ENCODE assay signal across 24 cellular contexts in genomic region chrX:40622741-40623536, GRCh38. TPM values are rescaled to one million over a fixed set of nuclear protein-coding genes. Genes with fewer than 3 reads are reported as not detected.
DNase-seq lines count a peak whose midpoint lies in the region; ATAC-seq, FAIRE-seq and TF ChIP-seq lines count a peak whose summit lies in the region.
"Had no signal": no experiment of that assay in that cellular context is flagged by ENCODE, and none has a peak within 500 bp of the region (broad histone marks: within the 10 kb centered on the region; RNA-seq: fewer than 3 reads in every experiment).

MPC1L (plus strand) TSS chrX:40623428; CDS start chrX:40623566, 138 bp downstream.

- no peak within 1 kb of the TSS for H2BK12ac ChIP-seq in trophoblast cell (ENCODE audit: low read length)

- no peak within 1 kb of the TSS for H4K12ac ChIP-seq in trophoblast cell (ENCODE audit: low read depth, low read length)

- in situ Hi-C loops in IMR-90 (cut with MboI; ENCODE audit: low sequenced_read_pairs) = no loop called here
- in situ Hi-C loops in K562 (cut with MboI) = no loop called here

- H3K4me1 ChIP-seq in IMR-90 (ENCODE audit: control insufficient read depth, insufficient read depth, low read length) = no peaks in the 10 kb centered on the region
- H3K4me1 ChIP-seq in K562 (replicated peaks in 1 of 2; ENCODE audit: control insufficient read depth in 2 of 2, insufficient read depth in 2 of 2, low read length in 2 of 2) = no peaks in the 10 kb centered on the region
- H3K4me1 ChIP-seq in trophoblast cell (ENCODE audit: control insufficient read depth in 1 of 2, insufficient read depth in 2 of 2, low read length in 2 of 2) = no peaks in the 10 kb centered on the region
- H3K4me1 ChIP-seq: SJSA1 had no signal

- H3K36me3 ChIP-seq in IMR-90 (ENCODE audit: control insufficient read depth, insufficient read depth, low read length) = peaks cover 3% of the 10 kb centered on the region; the same call in 1 of the 2 replicates
- H3K36me3 ChIP-seq in K562 (ENCODE audit: control insufficient read depth, insufficient read depth, low read length) = peaks cover 6% of the 10 kb centered on the region; the same call in 1 of the 3 replicates
- peaks cover 0 to 2% of the 10 kb centered on the region in 2 experiments for H3K36me3 ChIP-seq in trophoblast cell (ENCODE audit: control insufficient read depth in 1 of 2, insufficient read depth in 2 of 2, low read length in 2 of 2)
- H3K36me3 ChIP-seq: SJSA1 had no signal

- H4K20me1 ChIP-seq in IMR-90 (ENCODE audit: insufficient read depth, low read length) (no peaks in the 10 kb centered on the region), K562 (replicated peaks; ENCODE audit: control insufficient read depth, insufficient read depth, low read length) (no peaks in the 10 kb centered on the region)

- H4K8ac ChIP-seq in IMR-90 (ENCODE audit: low read depth in 2 of 2, low read length in 2 of 2) (no peak within 1 kb of the TSS), trophoblast cell (ENCODE audit: low read depth, low read length) (no peak within 1 kb of the TSS)

- no peak within 1 kb of the TSS for H2BK120ac ChIP-seq in IMR-90 (ENCODE audit: low read depth, low read length)
- no peak within 1 kb of the TSS for H2BK120ac ChIP-seq in trophoblast cell (ENCODE audit: insufficient read depth, low read length, poor library complexity)

- H2BK5ac ChIP-seq in IMR-90 (ENCODE audit: low read depth, low read length, poor library complexity, severe bottlenecking) (no peak within 1 kb of the TSS), trophoblast cell (ENCODE audit: low read depth, low read length, poor library complexity) (no peak within 1 kb of the TSS)

- no peak within 1 kb of the TSS for H3K4me3 ChIP-seq in IMR-90 (ENCODE audit: insufficient read depth, low read depth, low read length)
- no peak within 1 kb of the TSS for H3K4me3 ChIP-seq in K562
- no peak within 1 kb of the TSS for H3K4me3 ChIP-seq in trophoblast cell (ENCODE audit: low read depth, low read length)
- H3K4me3 ChIP-seq: SJSA1 had no signal

- H3K9me1 ChIP-seq in IMR-90 (ENCODE audit: insufficient read depth, low read length) (no peaks in the 10 kb centered on the region), K562 (ENCODE audit: control insufficient read depth, insufficient read depth, low read length) (no peaks in the 10 kb centered on the region)

- H4K91ac ChIP-seq in IMR-90 (ENCODE audit: insufficient read depth, low read depth, low read length) (no peak within 1 kb of the TSS), trophoblast cell (ENCODE audit: low read depth, low read length) (no peak within 1 kb of the TSS)

- H3K27me3 ChIP-seq in IMR-90 (ENCODE audit: control insufficient read depth, insufficient read depth, low read length) = peaks cover 1% of the 10 kb centered on the region
- H3K27me3 ChIP-seq in K562 (ENCODE audit: control insufficient read depth in 2 of 2, insufficient read depth in 2 of 2, low read length in 2 of 2) = no peaks in the 10 kb centered on the region
- H3K27me3 ChIP-seq in trophoblast cell (ENCODE audit: insufficient read depth, low read length) = no peaks in the 10 kb centered on the region
- H3K27me3 ChIP-seq: SJSA1 had no signal

- no peak within 1 kb of the TSS for H3K56ac ChIP-seq in IMR-90 (ENCODE audit: extremely low read depth, insufficient read depth, low read length)

- H2AFZ ChIP-seq in IMR-90 (replicated peaks; ENCODE audit: low read length, poor library complexity) = peak within 1 kb of the TSS; percentile 63
- no peak within 1 kb of the TSS for H2AFZ ChIP-seq in K562 (ENCODE audit: low read depth, low read length)
- no peak within 1 kb of the TSS for H2AFZ ChIP-seq in trophoblast cell (ENCODE audit: insufficient read depth, low read length, poor library complexity)

- no peak within 1 kb of the TSS for H2AK9ac ChIP-seq in IMR-90 (replicated peaks; ENCODE audit: low read depth, low read length, poor library complexity)

- H3K79me2 ChIP-seq in K562 (ENCODE audit: control insufficient read depth, insufficient read depth, low read length) (no peaks in the 10 kb centered on the region), trophoblast cell (ENCODE audit: control insufficient read depth, insufficient read depth, low read length, poor library complexity) (no peaks in the 10 kb centered on the region)

- H3K9me3 Mint-ChIP-seq in stimulated activated naive B cell treated with anti-CD40 and anti-IgM and Interleukin-4, amounts not matched to agents 10 μg/mL and 1 μg/mL and 100 μg/mL, for 72 hours = no peaks in the 10 kb centered on the region
- H3K9me3 Mint-ChIP-seq in activated naive CD8-positive, alpha-beta T cell treated with anti-CD3 and anti-CD28 coated beads, Interleukin-2, amount 50 U/mL, for 24 hours = no peaks in the 10 kb centered on the region
- H3K9me3 Mint-ChIP-seq: CD8-positive, alpha-beta memory T cell had no signal

- no peaks in the 10 kb centered on the region for H3K4me1 Mint-ChIP-seq in stimulated activated naive B cell treated with anti-CD40 and anti-IgM and Interleukin-4, amounts not matched to agents 10 μg/mL and 1 μg/mL and 100 μg/mL, for 72 hours
- no peaks in the 10 kb centered on the region for H3K4me1 Mint-ChIP-seq in activated naive CD8-positive, alpha-beta T cell treated with anti-CD3 and anti-CD28 coated beads, Interleukin-2, amount 50 U/mL, for 24 hours
- H3K4me1 Mint-ChIP-seq: CD8-positive, alpha-beta memory T cell had no signal

- peaks cover 2% of the 10 kb centered on the region; the same call in 1 of the 2 replicates for H3K9me3 ChIP-seq in IMR-90 (ENCODE audit: control insufficient read depth, insufficient read depth, low read length)
- H3K9me3 ChIP-seq in K562 (replicated peaks; ENCODE audit: control insufficient read depth, insufficient read depth, low read depth, low read length) = no peaks in the 10 kb centered on the region
- H3K9me3 ChIP-seq in trophoblast cell (ENCODE audit: insufficient read depth, low read depth, low read length) = no peaks in the 10 kb centered on the region
- H3K9me3 ChIP-seq: SJSA1 had no signal

- no peak for DNase-seq in IMR-90
- no peak for DNase-seq in K562 (ENCODE audit: extremely low read depth in 1 of 4, low spot score in 3 of 4)
- DNase-seq in left colon = peak; percentile 56 to 57
- DNase-seq in stimulated activated naive B cell treated with anti-CD40 and anti-IgM and Interleukin-4, amounts not matched to agents 10 μg/mL and 1 μg/mL and 100 μg/mL, for 72 hours = no peak
- DNase-seq in NCI-H2227 (lab: John Stamatoyannopoulos, UW; ENCODE audit: unreplicated experiment) = no peak
- DNase-seq in trophoblast cell = no peak
- no peak for DNase-seq in cardiac septum (ENCODE audit: low spot score)
- DNase-seq in activated naive CD8-positive, alpha-beta T cell treated with anti-CD3 and anti-CD28 coated beads, Interleukin-2, amount 50 U/mL, for 24 hours = no peak
- DNase-seq: C1 segment of cervical spinal cord; CD8-positive, alpha-beta memory T cell; DND-41; GOT3; KG1; NCI-H1105 treated with DMSO at 0.1 percent for 48 hours; NCI-H1694; NCI-H2081 treated with DMSO at 0.1 percent for 48 hours; NCI-H2227 treated with DMSO at 0.1 percent for 48 hours; NCI-H524; NCI-H82 had no signal

- no peak for FAIRE-seq in K562 (lab: Jason Lieb, UNC)
- FAIRE-seq: D721Med, GM19239 had no signal

- no peaks in the 10 kb centered on the region for H3K79me1 ChIP-seq in IMR-90 (ENCODE audit: low read depth in 1 of 2, low read length in 2 of 2)
- no peaks in the 10 kb centered on the region for H3K79me1 ChIP-seq in trophoblast cell (ENCODE audit: low read length)

- H3K4ac ChIP-seq in IMR-90 (ENCODE audit: low read depth, low read length) (no peak within 1 kb of the TSS), trophoblast cell (ENCODE audit: low read depth, low read length) (no peak within 1 kb of the TSS)

- H2BK20ac ChIP-seq in IMR-90 (ENCODE audit: low read depth, low read length) = no peak within 1 kb of the TSS

- CTCF ChIA-PET in IMR-90 (lab: Yijun Ruan, JAX) = interaction anchor here (1.3 kb wide), 1 partner anchor 29 kb away, joined by 4 read pairs; no protein-coding TSS in a partner anchor
- CTCF ChIA-PET in K562 (lab: Yijun Ruan, JAX; ENCODE audit: low intra/inter-chr PET ratio) = no interaction called here

- no TSS peak for BruUV-seq in IMR-90 (replicated peaks; lab: Mats Ljungman, UMichigan)
- BruUV-seq in K562 (replicated peaks; lab: Mats Ljungman, UMichigan) = no TSS peak

- H3K27ac Mint-ChIP-seq in stimulated activated naive B cell treated with anti-CD40 and anti-IgM and Interleukin-4, amounts not matched to agents 10 μg/mL and 1 μg/mL and 100 μg/mL, for 72 hours = peak within 1 kb of the TSS; percentile 9
- H3K27ac Mint-ChIP-seq in activated naive CD8-positive, alpha-beta T cell treated with anti-CD3 and anti-CD28 coated beads, Interleukin-2, amount 50 U/mL, for 24 hours = no peak within 1 kb of the TSS

- no peak for ATAC-seq in IMR-90 (ENCODE audit: low read depth)
- ATAC-seq in K562 = no peak
- ATAC-seq in left colon = peak; percentile 95
- ATAC-seq in stimulated activated naive B cell treated with anti-CD40 and anti-IgM and Interleukin-4, amounts not matched to agents 10 μg/mL and 1 μg/mL and 100 μg/mL, for 72 hours (replicated peaks) = no peak
- no peak for ATAC-seq in activated naive CD8-positive, alpha-beta T cell treated with anti-CD3 and anti-CD28 coated beads, Interleukin-2, amount 50 U/mL, for 24 hours

- H3K23ac ChIP-seq in IMR-90 (ENCODE audit: low read depth, low read length) = no peak within 1 kb of the TSS
- H3K23ac ChIP-seq in trophoblast cell (ENCODE audit: low read length) = no peak within 1 kb of the TSS

- TF ChIP-seq EP300 in K562 (IDR thresholded peaks at IDR 0.05; ENCODE audit: low read length) = no peak

- TF ChIP-seq CTCF in IMR-90 (conservative IDR thresholded peaks at IDR 0.05; ENCODE audit: low read depth, low read length) (no peak), K562 (IDR thresholded peaks at IDR 0.05 in 2 of 3, conservative IDR thresholded peaks at IDR 0.05 in 1 of 3; ENCODE audit: insufficient read depth in 2 of 3, low read depth in 1 of 3, low read length in 3 of 3) (no peak)

- H3K14ac ChIP-seq in IMR-90 (replicated peaks; ENCODE audit: low read depth, low read length) (no peak within 1 kb of the TSS), trophoblast cell (ENCODE audit: low read length) (no peak within 1 kb of the TSS)

- H3K36me3 Mint-ChIP-seq in stimulated activated naive B cell treated with anti-CD40 and anti-IgM and Interleukin-4, amounts not matched to agents 10 μg/mL and 1 μg/mL and 100 μg/mL, for 72 hours = peaks cover 8 to 45% of the 10 kb centered on the region in 2 donors
- peaks cover 1% of the 10 kb centered on the region for H3K36me3 Mint-ChIP-seq in activated naive CD8-positive, alpha-beta T cell treated with anti-CD3 and anti-CD28 coated beads, Interleukin-2, amount 50 U/mL, for 24 hours (ENCODE audit: low read depth)

- dilution Hi-C loops in IMR-90 (cut with HindIII; ENCODE audit: low sequenced_read_pairs, unreplicated experiment) = no loop called here

- no peak within 1 kb of the TSS for H3K18ac ChIP-seq in IMR-90 (ENCODE audit: low read depth, low read length)
- no peak within 1 kb of the TSS for H3K18ac ChIP-seq in trophoblast cell (ENCODE audit: low read length)

- H3K27me3 Mint-ChIP-seq in stimulated activated naive B cell treated with anti-CD40 and anti-IgM and Interleukin-4, amounts not matched to agents 10 μg/mL and 1 μg/mL and 100 μg/mL, for 72 hours = no peaks in the 10 kb centered on the region
- no peaks in the 10 kb centered on the region for H3K27me3 Mint-ChIP-seq in activated naive CD8-positive, alpha-beta T cell treated with anti-CD3 and anti-CD28 coated beads, Interleukin-2, amount 50 U/mL, for 24 hours
- H3K27me3 Mint-ChIP-seq: CD8-positive, alpha-beta memory T cell had no signal

- intact Hi-C loops in IMR-90 (cut with micrococcal nuclease) = no loop called here
- intact Hi-C loops in K562 (cut with micrococcal nuclease) = no loop called here
- intact Hi-C loops in left colon (cut with DNase I, micrococcal nuclease) = no loop called here
- intact Hi-C loops in cardiac septum (cut with DNase I) = no loop called here

- no peak within 1 kb of the TSS for H3K27ac ChIP-seq in IMR-90 (ENCODE audit: insufficient read depth, low read length)
- H3K27ac ChIP-seq in K562 (ENCODE audit: extremely low read depth, low read depth, low read length) = no peak within 1 kb of the TSS
- no peak within 1 kb of the TSS for H3K27ac ChIP-seq in trophoblast cell (ENCODE audit: low read depth, low read length)
- H3K27ac ChIP-seq: RWPE1, SJSA1 had no signal

- POLR2A ChIA-PET in IMR-90 (lab: Charles Lee; ENCODE audit: unreplicated experiment) = no interaction called here
- POLR2A ChIA-PET in K562 (lab: Yijun Ruan, JAX) = no interaction called here

- 84% methylated on average over 48 of the region's 53 CpGs; no CpG with 5 or more reads in 1 of the 2 experiments for WGBS in IMR-90 (ENCODE audit: extremely low coverage in 2 of 2, insufficient read length in 1 of 2), 2 experiments
- WGBS in K562 (ENCODE audit: insufficient coverage, low coverage, missing lambda C conversion rate) = 52% methylated on average over 21 of the region's 53 CpGs
- WGBS in trophoblast cell (ENCODE audit: extremely low coverage, insufficient coverage, insufficient read length) = no CpG with 5 or more reads among the region's 53 CpGs

- H3K9ac ChIP-seq in IMR-90 (ENCODE audit: low read depth, low read length) = no peak within 1 kb of the TSS
- no peak within 1 kb of the TSS for H3K9ac ChIP-seq in K562 (ENCODE audit: insufficient read depth in 1 of 2, low read depth in 2 of 2, low read length in 2 of 2)
- H3K9ac ChIP-seq in trophoblast cell (ENCODE audit: low read length) = no peak within 1 kb of the TSS

- no peak within 1 kb of the TSS for H4K5ac ChIP-seq in IMR-90 (ENCODE audit: low read depth, low read length)

- no peak within 1 kb of the TSS for H2BK15ac ChIP-seq in IMR-90 (ENCODE audit: low read depth, low read length)

- H2AK5ac ChIP-seq in IMR-90 (ENCODE audit: low read depth, low read length) (no peak within 1 kb of the TSS), trophoblast cell (ENCODE audit: low read length) (no peak within 1 kb of the TSS)

- H3K4me3 Mint-ChIP-seq in stimulated activated naive B cell treated with anti-CD40 and anti-IgM and Interleukin-4, amounts not matched to agents 10 μg/mL and 1 μg/mL and 100 μg/mL, for 72 hours = no peak within 1 kb of the TSS
- no peak within 1 kb of the TSS for H3K4me3 Mint-ChIP-seq in activated naive CD8-positive, alpha-beta T cell treated with anti-CD3 and anti-CD28 coated beads, Interleukin-2, amount 50 U/mL, for 24 hours
- H3K4me3 Mint-ChIP-seq: CD8-positive, alpha-beta memory T cell had no signal

- TF ChIP-seq POLR2A in IMR-90 (IDR thresholded peaks at IDR 0.05; ENCODE audit: low read depth, low read length) (no peak), K562 (conservative IDR thresholded peaks at IDR 0.05) (no peak)

- TF ChIP-seq RAD21 in IMR-90 (IDR thresholded peaks at IDR 0.05; ENCODE audit: low read length) = no peak
- no peak for TF ChIP-seq RAD21 in K562 (CRISPR knock-in tag; conservative IDR thresholded peaks at IDR 0.05 in 1 of 2, IDR thresholded peaks at IDR 0.05 in 1 of 2)

- H3K4me2 ChIP-seq in IMR-90 (ENCODE audit: low read depth, low read length) (no peak within 1 kb of the TSS), K562 (ENCODE audit: insufficient read depth, low read length) (no peak within 1 kb of the TSS), trophoblast cell (ENCODE audit: low read length) (no peak within 1 kb of the TSS)

RNA-seq across cellular contexts. Expression of gene MPC1L, which starts in this region (rescaled TPM):
- total RNA-seq in IMR-90 (2012; rRNA removed) = not detected in 2 replicates
- not detected in 2 replicates for polyA plus RNA-seq in IMR-90 (2012; rRNA removed)
- not detected in 2 replicates for polyA plus RNA-seq in IMR-90 (2012; cell fraction: cytosol; rRNA removed)
- polyA plus RNA-seq in IMR-90 (2012; cell fraction: nucleus; rRNA removed; ENCODE audit: low replicate concordance) = not detected in 2 replicates
- not detected in 2 replicates for total RNA-seq in K562 (2011; cell fraction: chromatin; rRNA removed; ENCODE audit: low replicate concordance)
- not detected in 2 replicates for total RNA-seq in K562 (2011; cell fraction: nucleolus; rRNA removed)
- total RNA-seq in K562 (2011; cell fraction: nucleoplasm; rRNA removed) = not detected in 2 replicates
- not detected in 2 replicates for total RNA-seq in K562 (2014; rRNA removed)
- not detected in 2 replicates for total RNA-seq in K562 (2014; rRNA removed; fragmentation: Illumina TruSeq; extraction: Trizol)
- total RNA-seq in K562 (2015; rRNA removed; fragmentation: Illumina TruSeq; extraction: Trizol) = not detected in 2 replicates
- total RNA-seq in K562 (2021) = not detected in 2 replicates
- not detected in 2 replicates for polyA plus RNA-seq in K562 (2011; rRNA removed)
- not detected in 2 replicates for polyA plus RNA-seq in K562 (2011; cell fraction: cytosol; rRNA removed)
- polyA plus RNA-seq in K562 (2011; cell fraction: nucleus; rRNA removed) = not detected in 2 replicates
- polyA plus RNA-seq in K562 (2012) = not detected in 2 replicates
- polyA plus RNA-seq in K562 (2014; fragmentation: Illumina TruSeq; extraction: Trizol) = not detected in 2 replicates
- not detected for polyA plus RNA-seq in K562 (2014; fragmentation: Nextera tagmentation; extraction: Ambion mirVana)
- polyA plus RNA-seq in K562 (2014; rRNA removed) = not detected in 2 replicates
- not detected in 2 replicates for polyA minus RNA-seq in K562 (2011; rRNA and poly(A)+ RNA removed)
- not detected in 2 replicates for polyA minus RNA-seq in K562 (2011; cell fraction: cytosol; rRNA and poly(A)+ RNA removed)
- not detected in 2 replicates for polyA minus RNA-seq in K562 (2011; cell fraction: nucleus; rRNA and poly(A)+ RNA removed)
- total RNA-seq in left colon = not detected
- not detected in 2 replicates for polyA plus RNA-seq in trophoblast cell (2013)
- total RNA-seq in cardiac septum = not detected
- total RNA-seq: CD8-positive, alpha-beta memory T cell; G401; SJSA1 had no signal
- polyA plus RNA-seq: CD8-positive, alpha-beta memory T cell had no signal

Comparison
In these comparisons a context has a peak if more than half of its experiments do, and no peak if none do; other contexts are left out.
1. Peak in DNase-seq and ATAC-seq in left colon; RNA of the gene not detected or under 1 TPM.